ENCODE assay signal across 8 cellular contexts in genomic region chr1:203276916-203277535, GRCh38. TPM values are rescaled to one million over a fixed set of nuclear protein-coding genes. Genes with fewer than 3 reads are reported as not detected.
DNase-seq lines count a peak whose midpoint lies in the region; ATAC-seq lines count a peak whose summit lies in the region.
"Had no signal": no experiment of that assay in that cellular context is flagged by ENCODE, and none has a peak within 500 bp of the region (broad histone marks: within the 10 kb centered on the region; RNA-seq: fewer than 3 reads in every experiment).

No MANE protein-coding gene starts in this region.

- POLR2A ChIA-PET in activated naive CD8-positive, alpha-beta T cell treated with anti-CD3 and anti-CD28 coated beads, Interleukin-2, amount 10 ng/mL, durations not matched to agents 7 days and 5 days (lab: Charles Lee): interaction anchor here (0.6 to 8.1 kb wide), 9 partner anchors 9 to 63 kb away, joined by 3 to 145 read pairs (median 9); partner anchors contain the start of gene BTG2

- no peaks in the 10 kb centered on the region for H3K27me3 Mint-ChIP-seq in activated naive CD8-positive, alpha-beta T cell treated with anti-CD3 and anti-CD28 coated beads, Interleukin-2, amount 10 ng/mL, durations not matched to agents 7 days and 5 days
- peaks cover 3 to 6% (median 3%) of the 10 kb centered on the region in 3 donors for H3K27me3 Mint-ChIP-seq in immature natural killer cell (ENCODE audit: low read depth in 3 of 3)
- no peaks in the 10 kb centered on the region for H3K27me3 Mint-ChIP-seq in stimulated activated naive CD8-positive, alpha-beta T cell treated with anti-CD3 and anti-CD28 coated beads, Interleukin-15, amount 100 ng/mL, for 72 hours

- no peaks in the 10 kb centered on the region for H3K36me3 Mint-ChIP-seq in activated naive CD8-positive, alpha-beta T cell treated with anti-CD3 and anti-CD28 coated beads, Interleukin-2, amount 10 ng/mL, durations not matched to agents 7 days and 5 days
- H3K36me3 Mint-ChIP-seq in immature natural killer cell: no peaks in the 10 kb centered on the region

- peak overlapping the region; percentile 65 for H3K27ac Mint-ChIP-seq in activated naive CD8-positive, alpha-beta T cell treated with anti-CD3 and anti-CD28 coated beads, Interleukin-2, amount 10 ng/mL, durations not matched to agents 7 days and 5 days
- H3K27ac Mint-ChIP-seq in immature natural killer cell: peak overlapping the region in 5 of 6 donors; percentile 45 to 81 (median 72)
- H3K27ac Mint-ChIP-seq in stimulated activated naive CD8-positive, alpha-beta T cell treated with anti-CD3 and anti-CD28 coated beads, Interleukin-15, amount 100 ng/mL, for 72 hours: peak overlapping the region; percentile 93 to 94

- peaks cover 54% of the 10 kb centered on the region for H3K4me1 Mint-ChIP-seq in activated naive CD8-positive, alpha-beta T cell treated with anti-CD3 and anti-CD28 coated beads, Interleukin-2, amount 10 ng/mL, durations not matched to agents 7 days and 5 days
- H3K4me1 Mint-ChIP-seq in immature natural killer cell: peaks cover 39 to 43% of the 10 kb centered on the region in 2 donors
- peaks cover 84% of the 10 kb centered on the region for H3K4me1 Mint-ChIP-seq in stimulated activated naive CD8-positive, alpha-beta T cell treated with anti-CD3 and anti-CD28 coated beads, Interleukin-15, amount 100 ng/mL, for 72 hours

- DNase-seq in NCI-H1092 (lab: John Stamatoyannopoulos, UW): peak; percentile 55
- no peak for DNase-seq in activated naive CD8-positive, alpha-beta T cell treated with anti-CD3 and anti-CD28 coated beads, Interleukin-2, amount 10 ng/mL, durations not matched to agents 7 days and 5 days
- no peak for DNase-seq in immature natural killer cell
- no peak for DNase-seq in stimulated activated naive CD8-positive, alpha-beta T cell treated with anti-CD3 and anti-CD28 coated beads, Interleukin-15, amount 100 ng/mL, for 72 hours
- no peak for DNase-seq in NCI-H1105 (lab: John Stamatoyannopoulos, UW)
- no peak for DNase-seq in NCI-H2029 (lab: John Stamatoyannopoulos, UW)
- DNase-seq in COLO829 (ENCODE audit: low spot score): no peak
- DNase-seq: GDM1 had no signal

- H3K9me3 Mint-ChIP-seq in activated naive CD8-positive, alpha-beta T cell treated with anti-CD3 and anti-CD28 coated beads, Interleukin-2, amount 10 ng/mL, durations not matched to agents 7 days and 5 days: no peaks in the 10 kb centered on the region
- no peaks in the 10 kb centered on the region for H3K9me3 Mint-ChIP-seq in immature natural killer cell
- no peaks in the 10 kb centered on the region for H3K9me3 Mint-ChIP-seq in stimulated activated naive CD8-positive, alpha-beta T cell treated with anti-CD3 and anti-CD28 coated beads, Interleukin-15, amount 100 ng/mL, for 72 hours

- H3K4me3 Mint-ChIP-seq in activated naive CD8-positive, alpha-beta T cell treated with anti-CD3 and anti-CD28 coated beads, Interleukin-2, amount 10 ng/mL, durations not matched to agents 7 days and 5 days: peak overlapping the region; percentile 59
- H3K4me3 Mint-ChIP-seq in immature natural killer cell: no peak overlapping the region
- H3K4me3 Mint-ChIP-seq in stimulated activated naive CD8-positive, alpha-beta T cell treated with anti-CD3 and anti-CD28 coated beads, Interleukin-15, amount 100 ng/mL, for 72 hours: peak overlapping the region; percentile 75 to 80

- ATAC-seq in activated naive CD8-positive, alpha-beta T cell treated with anti-CD3 and anti-CD28 coated beads, Interleukin-2, amount 10 ng/mL, durations not matched to agents 7 days and 5 days (ENCODE audit: low read depth): no peak
- ATAC-seq in stimulated activated naive CD8-positive, alpha-beta T cell treated with anti-CD3 and anti-CD28 coated beads, Interleukin-15, amount 100 ng/mL, for 72 hours: no peak

RNA-seq across cellular contexts. Expression of gene BTG2, which starts 28.3 kb away (rescaled TPM):
- total RNA-seq in activated naive CD8-positive, alpha-beta T cell treated with anti-CD3 and anti-CD28 coated beads, Interleukin-2, amount 10 ng/mL, durations not matched to agents 7 days and 5 days: 10 to 100 TPM; 90.3 to 99.8 TPM
- polyA plus RNA-seq in immature natural killer cell: 100 to 1,000 TPM; 112 to 147 (median 127) TPM

RNA-seq across cellular contexts. Expression of gene CHIT1, which starts 47.6 kb away (rescaled TPM):
- total RNA-seq in activated naive CD8-positive, alpha-beta T cell treated with anti-CD3 and anti-CD28 coated beads, Interleukin-2, amount 10 ng/mL, durations not matched to agents 7 days and 5 days: 1 to 10 TPM in 1 of 2 experiments, under 1 TPM in 1; 0.67 to 1.0 TPM
- not detected for polyA plus RNA-seq in immature natural killer cell

Comparison
In these comparisons a context has a peak if more than half of its experiments do, and no peak if none do; other contexts are left out.
1. H3K4me3 Mint-ChIP-seq: peak in activated naive CD8-positive, alpha-beta T cell treated with anti-CD3 and anti-CD28 coated beads, Interleukin-2, amount 10 ng/mL, durations not matched to agents 7 days and 5 days (single experiment) and stimulated activated naive CD8-positive, alpha-beta T cell treated with anti-CD3 and anti-CD28 coated beads, Interleukin-15, amount 100 ng/mL, for 72 hours (2 of 2); none in immature natural killer cell (0 of 5).
2. Peak in every context shown above with its lines, with median percentiles within 50 percentile points of each other: H3K27ac Mint-ChIP-seq.